In the genomic region with DNA sequence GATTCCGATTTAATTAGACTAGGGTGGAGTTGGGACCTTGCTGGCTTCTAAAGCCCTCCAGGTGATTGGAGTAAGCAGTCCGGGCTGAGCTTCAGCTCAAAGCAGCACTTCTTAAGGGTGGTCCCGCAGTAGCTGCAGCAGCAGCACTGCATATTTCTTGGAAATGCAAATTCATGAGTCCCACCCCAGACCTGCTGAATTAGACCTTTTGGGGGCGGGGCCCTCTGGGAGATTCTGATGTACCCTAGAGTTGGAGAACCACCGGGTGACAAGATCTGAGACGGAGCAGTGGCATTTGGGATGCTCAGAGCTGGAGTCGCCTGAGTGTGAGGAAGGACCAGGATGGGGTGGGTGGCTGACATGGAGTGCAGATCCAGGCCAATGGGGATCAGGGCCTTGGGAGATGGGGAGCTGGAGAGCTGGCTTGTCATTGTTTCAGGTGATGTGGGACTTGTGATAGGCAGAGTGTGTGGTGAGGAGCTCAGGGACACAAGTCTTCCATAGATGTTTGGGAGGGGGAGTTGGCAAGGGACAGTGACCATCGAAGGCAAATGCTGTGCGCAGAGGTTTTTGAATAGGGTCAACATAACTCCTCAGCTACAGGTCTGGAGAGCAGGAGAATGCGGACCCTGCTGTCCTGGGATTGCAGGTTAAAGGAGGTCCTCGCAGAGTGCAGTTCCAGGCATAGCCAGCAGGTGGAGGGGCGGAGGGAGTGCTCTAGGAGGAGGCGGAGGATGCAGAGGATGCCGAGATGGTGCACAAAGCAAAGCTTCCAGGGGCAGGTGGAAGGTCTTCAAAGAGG, we compare ENCODE assay signal across 8 cellular contexts.
DNase-seq lines count a peak whose midpoint lies in the region; ATAC-seq and TF ChIP-seq lines count a peak whose summit lies in the region.

No MANE protein-coding gene starts in this region.

- ATAC-seq in HG03175 (IDR thresholded peaks at IDR 0.05; ENCODE audit: unreplicated experiment): peak; percentile 88
- peak; percentile 53 to 64 for ATAC-seq in activated T-cell treated with anti-CD3 and anti-CD28 coated beads, Interleukin-2, amount 50 U/mL, for 72 hours (replicated peaks in 1 of 2)

- intact Hi-C loops in posterior cingulate gyrus (cut with DNase I): no loop called here

- TF ChIP-seq CTCF in AG04449 (IDR thresholded peaks at IDR 0.05; ENCODE audit: insufficient read depth, low read length, missing control alignments) (peak; percentile 98), GM13977 (IDR thresholded peaks at IDR 0.05; ENCODE audit: extremely low read depth, insufficient read depth, missing control alignments) (peak; percentile 88)

- no peak overlapping the region for H3K4me3 Mint-ChIP-seq in activated T-cell treated with anti-CD3 and anti-CD28 coated beads, Interleukin-2, amount 50 U/mL, for 72 hours

- H3K4me3 ChIP-seq in AG04449 (ENCODE audit: low read depth, low read length): no peak overlapping the region
- no peak overlapping the region for H3K4me3 ChIP-seq in NT2/D1 (ENCODE audit: insufficient read length, low read depth)

- peaks cover 3% of the 10 kb centered on the region for H3K4me1 ChIP-seq in NT2/D1 (ENCODE audit: insufficient read depth, insufficient read length)

- CTCF ChIA-PET in AG04449 (lab: Yijun Ruan, JAX): interaction anchor here (0.6 to 6.7 kb wide), 21 partner anchors 9 to 1307 kb away, joined by 3 to 91 read pairs (median 3); no protein-coding TSS in a partner anchor

- H3K9me3 Mint-ChIP-seq in activated T-cell treated with anti-CD3 and anti-CD28 coated beads, Interleukin-2, amount 50 U/mL, for 72 hours: no peaks in the 10 kb centered on the region

- H3K27ac Mint-ChIP-seq in activated T-cell treated with anti-CD3 and anti-CD28 coated beads, Interleukin-2, amount 50 U/mL, for 72 hours: no peak overlapping the region

- in situ Hi-C loops in GM13977 (cut with MboI; ENCODE audit: low pct_unique_long_range_greater_than_20kb, low sequenced_read_pairs, unreplicated experiment): no loop called here

- H3K27me3 ChIP-seq in NT2/D1 (ENCODE audit: insufficient read depth, insufficient read length): no peaks in the 10 kb centered on the region

- POLR2A ChIA-PET in AG04449 (lab: Yijun Ruan, JAX): no interaction called here

- H3K36me3 ChIP-seq in NT2/D1 (ENCODE audit: insufficient read depth, insufficient read length, low read length): no peaks in the 10 kb centered on the region

- no peak overlapping the region for H3K9ac ChIP-seq in NT2/D1 (ENCODE audit: insufficient read length, low read depth)

- H3K36me3 Mint-ChIP-seq in activated T-cell treated with anti-CD3 and anti-CD28 coated beads, Interleukin-2, amount 50 U/mL, for 72 hours (ENCODE audit: insufficient read depth in 2 of 2): no peaks in the 10 kb centered on the region

- DNase-seq in AG04449 (ENCODE audit: low read depth, low spot score) (no peak), GM13977 (ENCODE audit: low spot score) (peak; percentile 79), NT2/D1 (ENCODE audit: low read depth, low spot score) (peak; percentile 57), germinal center (ENCODE audit: low spot score) (peak; percentile 73), posterior cingulate gyrus (peak in 8 of 10 donors; percentile 52 to 93 (median 65)), putamen (ENCODE audit: low spot score) (no peak)
- DNase-seq in activated T-cell treated with anti-CD3 and anti-CD28 coated beads, Interleukin-2, amount 50 U/mL, for 72 hours: peak; percentile 62 to 65

- H3K27me3 Mint-ChIP-seq in activated T-cell treated with anti-CD3 and anti-CD28 coated beads, Interleukin-2, amount 50 U/mL, for 72 hours (ENCODE audit: low read depth): peaks cover 13% of the 10 kb centered on the region

- H3K4me1 Mint-ChIP-seq in activated T-cell treated with anti-CD3 and anti-CD28 coated beads, Interleukin-2, amount 50 U/mL, for 72 hours (ENCODE audit: low read depth): no peaks in the 10 kb centered on the region

- no peaks in the 10 kb centered on the region for H3K9me3 ChIP-seq in NT2/D1 (ENCODE audit: insufficient read depth, low read length)

Comparison
In these comparisons a context has a peak if more than half of its experiments do, and no peak if none do; other contexts are left out.
1. DNase-seq: peak in GM13977 (single experiment), NT2/D1 (single experiment), activated T-cell treated with anti-CD3 and anti-CD28 coated beads, Interleukin-2, amount 50 U/mL, for 72 hours (2 of 2), germinal center (single experiment) and posterior cingulate gyrus (8 of 10); none in AG04449 (single experiment) and putamen (single experiment).